In genomic region chr22:49930128-49930527, GRCh38 we compare ENCODE assay signal across 1 cellular context.
TF ChIP-seq lines count a peak whose summit lies in the region.

No MANE protein-coding gene starts in this region.

TF ChIP-seq in A549, 52 proteins besides CTCF, POLR2A, EP300 and RAD21:
- TF ChIP-seq SREBF2 (IDR thresholded peaks at IDR 0.05) (no peak), HDAC2 (IDR thresholded peaks at IDR 0.05) (no peak), MAFK (IDR thresholded peaks at IDR 0.05; ENCODE audit: partially characterized antibody) (no peak), EHF (CRISPR knock-in tag; IDR thresholded peaks at IDR 0.05) (no peak), KDM5A (IDR thresholded peaks at IDR 0.05) (no peak), NR3C1 (IDR thresholded peaks at IDR 0.05) (no peak), HES2 (IDR thresholded peaks at IDR 0.05) (no peak)
- TF ChIP-seq, protein P1, sequence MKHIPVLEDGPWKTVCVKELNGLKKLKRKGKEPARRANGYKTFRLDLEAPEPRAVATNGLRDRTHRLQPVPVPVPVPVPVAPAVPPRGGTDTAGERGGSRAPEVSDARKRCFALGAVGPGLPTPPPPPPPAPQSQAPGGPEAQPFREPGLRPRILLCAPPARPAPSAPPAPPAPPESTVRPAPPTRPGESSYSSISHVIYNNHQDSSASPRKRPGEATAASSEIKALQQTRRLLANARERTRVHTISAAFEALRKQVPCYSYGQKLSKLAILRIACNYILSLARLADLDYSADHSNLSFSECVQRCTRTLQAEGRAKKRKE (CRISPR knock-in tag; IDR thresholded peaks at IDR 0.05; ENCODE audit: low read depth) = no peak
